Comparison of ENCODE assay signal across 8 cellular contexts in genomic region chrX:53716328-53717088, GRCh38. TPM values are rescaled to one million over a fixed set of nuclear protein-coding genes. Genes with fewer than 3 reads are reported as not detected.
DNase-seq lines count a peak whose midpoint lies in the region; ATAC-seq, FAIRE-seq and TF ChIP-seq lines count a peak whose summit lies in the region.

No MANE protein-coding gene starts in this region.

- intact Hi-C loops in natural killer cell (cut with micrococcal nuclease) = loop anchor here (5.0 kb wide), 1 partner anchor 36 kb away; no protein-coding TSS in a partner anchor

- in situ Hi-C loops in GM13976 (cut with MboI; ENCODE audit: low sequenced_read_pairs, unreplicated experiment) = no loop called here

- no peak for DNase-seq in GM12891 (ENCODE audit: insufficient read length, low spot score)
- DNase-seq in activated CD8-positive, alpha-beta memory T cell treated with anti-CD3 and anti-CD28 coated beads, Interleukin-2, amount 10 ng/mL, durations not matched to agents 7 days and 5 days = peak; percentile 78
- DNase-seq in natural killer cell = peak; percentile 29
- DNase-seq in NCI-H146 treated with DMSO at 0.1 percent for 48 hours (lab: John Stamatoyannopoulos, UW; ENCODE audit: unreplicated experiment) = no peak
- no peak for DNase-seq in HuH-7 (ENCODE audit: low spot score)
- no peak for DNase-seq in GM13976 (ENCODE audit: low spot score)

- H3K27ac Mint-ChIP-seq in IgD-negative memory B cell (peak overlapping the region; percentile 63 to 96 (median 93)), natural killer cell (peak overlapping the region; percentile 94 to 100)
- H3K27ac Mint-ChIP-seq in activated CD8-positive, alpha-beta memory T cell treated with anti-CD3 and anti-CD28 coated beads, Interleukin-2, amount 10 ng/mL, durations not matched to agents 7 days and 5 days = peak overlapping the region; percentile 98

- H3K4me3 Mint-ChIP-seq in IgD-negative memory B cell (peak overlapping the region in 3 of 4 donors; percentile 56 to 89 (median 79)), natural killer cell (peak overlapping the region; percentile 68)
- peak overlapping the region; percentile 84 for H3K4me3 Mint-ChIP-seq in activated CD8-positive, alpha-beta memory T cell treated with anti-CD3 and anti-CD28 coated beads, Interleukin-2, amount 10 ng/mL, durations not matched to agents 7 days and 5 days

- peak; percentile 84 for FAIRE-seq in GM12891 (lab: Jason Lieb, UNC)

- peak; percentile 37 for ATAC-seq in activated CD8-positive, alpha-beta memory T cell treated with anti-CD3 and anti-CD28 coated beads, Interleukin-2, amount 10 ng/mL, durations not matched to agents 7 days and 5 days
- peak; percentile 55 to 64 (median 62) for ATAC-seq in natural killer cell
- ATAC-seq in HG02938 (IDR thresholded peaks at IDR 0.05; ENCODE audit: unreplicated experiment) = no peak

- H3K27me3 Mint-ChIP-seq in IgD-negative memory B cell = peaks cover 3% of the 10 kb centered on the region
- no peaks in the 10 kb centered on the region for H3K27me3 Mint-ChIP-seq in activated CD8-positive, alpha-beta memory T cell treated with anti-CD3 and anti-CD28 coated beads, Interleukin-2, amount 10 ng/mL, durations not matched to agents 7 days and 5 days
- no peaks in the 10 kb centered on the region for H3K27me3 Mint-ChIP-seq in natural killer cell (ENCODE audit: low read depth in 2 of 2)

- H3K4me1 Mint-ChIP-seq in IgD-negative memory B cell (peaks cover 35 to 46% (median 42%) of the 10 kb centered on the region in 3 donors), natural killer cell (peaks cover 37 to 44% of the 10 kb centered on the region in 2 donors)
- peaks cover 50% of the 10 kb centered on the region for H3K4me1 Mint-ChIP-seq in activated CD8-positive, alpha-beta memory T cell treated with anti-CD3 and anti-CD28 coated beads, Interleukin-2, amount 10 ng/mL, durations not matched to agents 7 days and 5 days

- CTCF ChIA-PET in activated CD8-positive, alpha-beta memory T cell treated with anti-CD3 and anti-CD28 coated beads, Interleukin-2, amount 10 ng/mL, durations not matched to agents 7 days and 5 days (lab: Charles Lee) = interaction anchor here (1.6 to 2.1 kb wide), 2 partner anchors 30 to 33 kb away, joined by 4 to 7 read pairs; partner anchors contain the start of gene HUWE1

- peaks cover 2% of the 10 kb centered on the region for H3K36me3 Mint-ChIP-seq in IgD-negative memory B cell
- peaks cover 8% of the 10 kb centered on the region for H3K36me3 Mint-ChIP-seq in activated CD8-positive, alpha-beta memory T cell treated with anti-CD3 and anti-CD28 coated beads, Interleukin-2, amount 10 ng/mL, durations not matched to agents 7 days and 5 days
- no peaks in the 10 kb centered on the region for H3K36me3 Mint-ChIP-seq in natural killer cell

- TF ChIP-seq CTCF in natural killer cell (IDR thresholded peaks at IDR 0.05) = no peak
- no peak for TF ChIP-seq CTCF in GM13976 (IDR thresholded peaks at IDR 0.05; ENCODE audit: borderline replicate concordance, control extremely low read depth, extremely low read depth, insufficient read depth, missing control alignments)

- H3K9me3 Mint-ChIP-seq in IgD-negative memory B cell (no peaks in the 10 kb centered on the region), natural killer cell (no peaks in the 10 kb centered on the region)
- H3K9me3 Mint-ChIP-seq in activated CD8-positive, alpha-beta memory T cell treated with anti-CD3 and anti-CD28 coated beads, Interleukin-2, amount 10 ng/mL, durations not matched to agents 7 days and 5 days (ENCODE audit: low read depth) = no peaks in the 10 kb centered on the region

- peak; percentile 55; the same call in 1 of the 2 replicates for TF ChIP-seq POLR2A in GM12891 (IDR thresholded peaks at IDR 0.05; ENCODE audit: low read depth, low read length)

TF ChIP-seq in GM12891, 5 proteins besides CTCF, POLR2A, EP300 and RAD21:
- TF ChIP-seq POU2F2 (IDR thresholded peaks at IDR 0.05; ENCODE audit: low read depth, low read length) (peak; percentile 11; the same call in 1 of the 2 replicates), POLR2AphosphoS5 (IDR thresholded peaks at IDR 0.05; ENCODE audit: low read depth, low read length) (peak; percentile 41; the same call in 1 of the 2 replicates), PAX5 (IDR thresholded peaks at IDR 0.05; ENCODE audit: insufficient read depth, low read length, severe bottlenecking) (no peak), TAF1 (IDR thresholded peaks at IDR 0.05; ENCODE audit: low read depth, low read length) (no peak), SPI1 (IDR thresholded peaks at IDR 0.05; ENCODE audit: low read depth, low read length) (no peak; the same call in 1 of the 2 replicates)

RNA-seq across cellular contexts. Expression of gene HUWE1, which starts 30.0 kb away (rescaled TPM):
- polyA plus RNA-seq in GM12891 (2012; ENCODE audit: low read depth, missing spikeins) = 83.5 TPM
- polyA plus RNA-seq in IgD-negative memory B cell = 17.5 TPM
- total RNA-seq in activated CD8-positive, alpha-beta memory T cell treated with anti-CD3 and anti-CD28 coated beads, Interleukin-2, amount 10 ng/mL, durations not matched to agents 7 days and 5 days = 100 to 1,000 TPM; 300 to 342 TPM
- total RNA-seq in natural killer cell = 100 to 1,000 TPM; 187 to 241 (median 218) TPM

Comparison
In these comparisons a context has a peak if more than half of its experiments do, and no peak if none do; other contexts are left out.
1. DNase-seq: peak in activated CD8-positive, alpha-beta memory T cell treated with anti-CD3 and anti-CD28 coated beads, Interleukin-2, amount 10 ng/mL, durations not matched to agents 7 days and 5 days (single experiment) and natural killer cell (single experiment); none in GM12891 (single experiment), NCI-H146 treated with DMSO at 0.1 percent for 48 hours (single experiment), HuH-7 (single experiment) and GM13976 (single experiment).
2. Peak in every context shown above with its lines, with median percentiles within 50 percentile points of each other: H3K27ac Mint-ChIP-seq and H3K4me3 Mint-ChIP-seq.